ENCODE assay signal across 15 cellular contexts in the genomic region with DNA sequence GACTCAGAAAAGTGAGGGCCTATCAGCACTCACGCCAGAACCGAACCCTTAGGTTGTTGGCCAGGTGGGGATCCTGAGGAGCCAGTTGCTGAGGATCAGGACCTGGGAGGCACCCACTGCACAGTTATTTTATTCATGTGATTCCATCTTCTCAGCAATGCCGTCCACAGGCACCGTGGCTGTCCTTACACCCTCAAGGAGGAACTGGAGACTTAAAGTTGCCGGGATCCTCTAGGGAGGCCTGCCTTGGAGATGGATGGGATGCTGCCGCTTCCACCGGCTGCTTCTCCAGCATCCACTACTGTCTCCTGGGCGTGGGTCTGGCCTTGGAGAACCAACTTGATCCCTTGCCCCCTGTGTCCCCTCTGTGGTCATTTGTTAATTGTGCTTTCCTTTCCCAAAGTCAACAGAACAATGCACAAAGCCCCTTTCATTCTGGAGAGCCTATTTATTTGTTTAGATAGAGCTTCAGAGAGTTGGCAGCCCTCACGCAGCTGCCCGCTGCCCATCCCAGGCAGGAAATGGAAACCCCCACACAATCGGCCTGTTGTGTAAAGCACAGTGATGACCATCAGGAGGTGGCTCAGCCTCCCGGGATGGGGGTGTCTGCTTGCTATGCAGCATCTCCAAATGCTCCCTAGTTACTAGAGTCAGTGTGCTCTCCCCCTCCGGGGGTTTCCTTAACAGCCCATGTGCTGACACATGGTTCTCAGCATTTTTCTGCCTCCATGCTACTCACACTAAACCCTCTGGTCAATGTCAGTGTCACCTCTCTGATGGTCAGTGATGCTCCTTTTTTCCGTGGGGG. TPM values are rescaled to one million over a fixed set of nuclear protein-coding genes. Genes with fewer than 3 reads are reported as not detected.
DNase-seq lines count a peak whose midpoint lies in the region; ATAC-seq, FAIRE-seq and TF ChIP-seq lines count a peak whose summit lies in the region.
"Had no signal": no experiment of that assay in that cellular context is flagged by ENCODE, and none has a peak within 500 bp of the region (broad histone marks: within the 10 kb centered on the region; RNA-seq: fewer than 3 reads in every experiment).

No MANE protein-coding gene starts in this region.

- WGBS in mesenchymal stem cell: 58% methylated on average over 14 of the region's 14 CpGs

- H3K27me3 ChIP-seq in cardiac muscle cell (no peaks in the 10 kb centered on the region), astrocyte (ENCODE audit: insufficient read depth, low read length) (no peaks in the 10 kb centered on the region), mesenchymal stem cell (ENCODE audit: control insufficient read depth in 1 of 2, insufficient read depth in 1 of 2, low read length in 2 of 2) (peaks cover 0 to 4% of the 10 kb centered on the region in 2 experiments)

- H3K9ac ChIP-seq in astrocyte (ENCODE audit: low read length) (no peak overlapping the region), mesenchymal stem cell (ENCODE audit: low read length) (no peak overlapping the region)

- H4K91ac ChIP-seq in mesenchymal stem cell (ENCODE audit: low read length): no peak overlapping the region

- no peaks in the 10 kb centered on the region for H3K79me2 ChIP-seq in astrocyte (ENCODE audit: insufficient read depth, low read length)

- DNase-seq in cardiac muscle cell (ENCODE audit: low read depth in 1 of 2, low spot score in 1 of 2): peak; percentile 50 to 67
- DNase-seq in Right ventricle myocardium inferior (ENCODE audit: missing footprints): no peak
- peak; percentile 14 for DNase-seq in astrocyte (ENCODE audit: low read depth)
- DNase-seq in mesenchymal stem cell: peak; percentile 55
- no peak for DNase-seq in H54 (ENCODE audit: insufficient read length, low spot score)
- DNase-seq in mesenteric fat pad (ENCODE audit: low spot score): no peak
- DNase-seq in NOMO-1 (lab: John Stamatoyannopoulos, UW; ENCODE audit: unreplicated experiment in 2 of 2): no peak
- DNase-seq: activated CD8-positive, alpha-beta T cell treated with anti-CD3 and anti-CD28 coated beads, Interleukin-2, amount 10 ng/mL, durations not matched to agents 7 days and 5 days; effector CD4-positive, alpha-beta T cell; GF-D8; NCI-H2081 had no signal

- H2AK5ac ChIP-seq in mesenchymal stem cell (ENCODE audit: low read length, severe bottlenecking): peak overlapping the region; percentile 24

- no peak overlapping the region for H2BK120ac ChIP-seq in mesenchymal stem cell (ENCODE audit: low read depth, low read length)

- H3K36me3 ChIP-seq in cardiac muscle cell: no peaks in the 10 kb centered on the region
- H3K36me3 ChIP-seq in astrocyte (ENCODE audit: insufficient read depth, low read length): no peaks in the 10 kb centered on the region
- H3K36me3 ChIP-seq in mesenchymal stem cell (ENCODE audit: control insufficient read depth in 1 of 2, insufficient read depth in 2 of 2, low read depth in 1 of 2, low read length in 2 of 2): no peaks in the 10 kb centered on the region

- H3K18ac ChIP-seq in mesenchymal stem cell (ENCODE audit: low read depth in 1 of 2, low read length in 2 of 2): peak overlapping the region in 1 of 2 experiments; percentile 17

- H3K9me3 Mint-ChIP-seq in astrocyte (ENCODE audit: unreplicated experiment): peaks cover 8% of the 10 kb centered on the region
- H3K9me3 Mint-ChIP-seq: activated naive CD4-positive, alpha-beta T cell treated with anti-CD3 and anti-CD28 coated beads, Interleukin-2, amount 50 U/mL, for 24 hours had no signal

- no peaks in the 10 kb centered on the region for H4K20me1 ChIP-seq in astrocyte (ENCODE audit: insufficient read depth, low read length)

- no peak overlapping the region for H4K8ac ChIP-seq in mesenchymal stem cell (ENCODE audit: low read length)

- H3K27ac ChIP-seq in cardiac muscle cell (no peak overlapping the region), astrocyte (ENCODE audit: low read depth, low read length) (no peak overlapping the region), mesenchymal stem cell (ENCODE audit: low read length, poor library complexity, severe bottlenecking) (no peak overlapping the region)

- H3K27ac Mint-ChIP-seq in astrocyte (ENCODE audit: unreplicated experiment): peak overlapping the region; percentile 18
- H3K27ac Mint-ChIP-seq: activated CD8-positive, alpha-beta T cell treated with anti-CD3 and anti-CD28 coated beads, Interleukin-2, amount 10 ng/mL, durations not matched to agents 7 days and 5 days; activated naive CD4-positive, alpha-beta T cell treated with anti-CD3 and anti-CD28 coated beads, Interleukin-2, amount 50 U/mL, for 24 hours had no signal

- no peak for TF ChIP-seq POLR2A in H54 (IDR thresholded peaks at IDR 0.05; ENCODE audit: low read depth, low read length)

- H3K23ac ChIP-seq in mesenchymal stem cell (ENCODE audit: low read length in 2 of 2): no peak overlapping the region

- no peak overlapping the region for H2AFZ ChIP-seq in astrocyte (ENCODE audit: low read depth, low read length)
- no peak overlapping the region for H2AFZ ChIP-seq in mesenchymal stem cell (ENCODE audit: low read depth, low read length)

- no peak for TF ChIP-seq CTCF in cardiac muscle cell (IDR thresholded peaks at IDR 0.05; ENCODE audit: low read depth, low read length)
- TF ChIP-seq CTCF in astrocyte (IDR thresholded peaks at IDR 0.05; ENCODE audit: insufficient read depth, low read depth, low read length): no peak

- H2BK5ac ChIP-seq in mesenchymal stem cell (ENCODE audit: low read depth, low read length, poor library complexity, severe bottlenecking): no peak overlapping the region

- H3K27me3 Mint-ChIP-seq in astrocyte (ENCODE audit: low read depth, unreplicated experiment): no peaks in the 10 kb centered on the region
- H3K27me3 Mint-ChIP-seq: activated naive CD4-positive, alpha-beta T cell treated with anti-CD3 and anti-CD28 coated beads, Interleukin-2, amount 50 U/mL, for 24 hours had no signal

- no peaks in the 10 kb centered on the region for H3K79me1 ChIP-seq in mesenchymal stem cell (replicated peaks; ENCODE audit: low read length, poor library complexity, severe bottlenecking)

- FAIRE-seq in astrocyte (lab: Jason Lieb, UNC) (no peak), H54 (lab: Jason Lieb, UNC) (no peak)

- H3K9me3 ChIP-seq in cardiac muscle cell (ENCODE audit: low read depth) (no peaks in the 10 kb centered on the region), astrocyte (ENCODE audit: insufficient read depth, low read depth, low read length) (no peaks in the 10 kb centered on the region), mesenchymal stem cell (ENCODE audit: control insufficient read depth, low read length) (no peaks in the 10 kb centered on the region)

- H3K14ac ChIP-seq in mesenchymal stem cell (ENCODE audit: low read length in 2 of 2): no peak overlapping the region

- peaks cover 21% of the 10 kb centered on the region for H3K4me1 ChIP-seq in cardiac muscle cell (ENCODE audit: low read depth)
- H3K4me1 ChIP-seq in astrocyte (ENCODE audit: insufficient read depth, low read length): peaks cover 34% of the 10 kb centered on the region
- peaks cover 11% of the 10 kb centered on the region for H3K4me1 ChIP-seq in mesenchymal stem cell (ENCODE audit: control insufficient read depth, insufficient read depth, low read depth, low read length)

- H3K4me2 ChIP-seq in astrocyte (ENCODE audit: low read length) (peak overlapping the region; percentile 28), mesenchymal stem cell (ENCODE audit: low read length, poor library complexity, severe bottlenecking) (no peak overlapping the region)

- H3K4me3 Mint-ChIP-seq in astrocyte (ENCODE audit: unreplicated experiment): no peak overlapping the region
- H3K4me3 Mint-ChIP-seq: activated CD8-positive, alpha-beta T cell treated with anti-CD3 and anti-CD28 coated beads, Interleukin-2, amount 10 ng/mL, durations not matched to agents 7 days and 5 days; activated naive CD4-positive, alpha-beta T cell treated with anti-CD3 and anti-CD28 coated beads, Interleukin-2, amount 50 U/mL, for 24 hours had no signal

- H3K4me1 Mint-ChIP-seq in astrocyte (ENCODE audit: low read depth, unreplicated experiment): peaks cover 42% of the 10 kb centered on the region
- H3K4me1 Mint-ChIP-seq: activated naive CD4-positive, alpha-beta T cell treated with anti-CD3 and anti-CD28 coated beads, Interleukin-2, amount 50 U/mL, for 24 hours had no signal

- intact Hi-C loops in Right ventricle myocardium inferior (cut with DNase I): no loop called here

- ATAC-seq in Right ventricle myocardium inferior (no peak), GM18858 (IDR thresholded peaks at IDR 0.05; ENCODE audit: unreplicated experiment) (no peak)
- ATAC-seq: activated CD8-positive, alpha-beta T cell treated with anti-CD3 and anti-CD28 coated beads, Interleukin-2, amount 10 ng/mL, durations not matched to agents 7 days and 5 days had no signal

- H2BK12ac ChIP-seq in mesenchymal stem cell (ENCODE audit: low read length in 2 of 2): peak overlapping the region; percentile 1 to 29

- H2BK15ac ChIP-seq in mesenchymal stem cell (ENCODE audit: low read depth, poor library complexity, severe bottlenecking): no peak overlapping the region

- H3K4me3 ChIP-seq in cardiac muscle cell (no peak overlapping the region), astrocyte (ENCODE audit: insufficient read depth, low read depth, low read length) (no peak overlapping the region), mesenchymal stem cell (ENCODE audit: insufficient read depth in 1 of 2, low read depth in 1 of 2, low read length in 2 of 2) (no peak overlapping the region)
- H3K4me3 ChIP-seq: lung had no signal

- peak overlapping the region in 1 of 2 experiments; percentile 18 for H3K4ac ChIP-seq in mesenchymal stem cell (ENCODE audit: low read depth in 1 of 2, low read length in 2 of 2)

- H3K36me3 Mint-ChIP-seq in astrocyte (ENCODE audit: low read depth, unreplicated experiment): peaks cover 8% of the 10 kb centered on the region

RNA-seq across cellular contexts. Expression of a gene that starts 52.9 kb away (rescaled TPM):
- total RNA-seq in cardiac muscle cell (19.1 and 32.8 TPM in 2 replicates), Right ventricle myocardium inferior (45.4 TPM), astrocyte (1,092 and 1,283 TPM in 2 replicates), mesenteric fat pad (223 TPM)
- polyA plus RNA-seq in cardiac muscle cell: 10.9 and 12.2 TPM in 2 replicates
- polyA plus RNA-seq in mesenchymal stem cell (2013, experiment 1 of 2): 947 TPM
- polyA plus RNA-seq in mesenchymal stem cell (2013, experiment 2 of 2): 926 TPM
- total RNA-seq: OCI-LY7 had no signal

Comparison
In these comparisons a context has a peak if more than half of its experiments do, and no peak if none do; other contexts are left out.
1. DNase-seq: peak in cardiac muscle cell (2 of 2), astrocyte (single experiment) and mesenchymal stem cell (single experiment); none in Right ventricle myocardium inferior (single experiment), H54 (single experiment), mesenteric fat pad (single experiment) and NOMO-1 (0 of 2).